ENCODE assay signal across 24 cellular contexts in the genomic region with DNA sequence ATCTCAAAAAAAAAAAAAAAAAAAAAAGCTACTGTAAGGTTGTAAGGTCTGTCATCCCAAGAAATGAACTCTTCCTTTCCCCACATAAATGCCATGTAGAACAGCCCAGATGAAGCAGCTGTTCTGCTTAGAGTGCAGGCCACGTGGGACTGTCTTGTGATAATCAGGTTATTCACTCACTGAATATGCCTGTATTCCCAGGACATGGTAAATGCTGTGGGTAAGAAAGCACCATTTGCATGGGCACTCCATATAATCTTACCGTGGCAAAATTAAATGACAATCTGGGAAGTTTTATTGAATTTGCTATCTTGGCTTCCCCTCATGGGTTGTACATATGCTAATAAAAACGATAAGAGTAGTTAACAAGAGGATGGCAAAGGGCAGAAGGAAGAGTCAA.
"Had no signal": no experiment of that assay in that cellular context is flagged by ENCODE, and none has a peak within 500 bp of the region (broad histone marks: within the 10 kb centered on the region; RNA-seq: fewer than 3 reads in every experiment).

No MANE protein-coding gene starts in this region.

- H3K36me3 ChIP-seq: heart left ventricle, neural progenitor cell, right lobe of liver, suprapubic skin, thyroid gland had no signal

- H3K4me3 ChIP-seq: dorsolateral prefrontal cortex, hepatocyte, mucosa of descending colon, neural progenitor cell, right lobe of liver, suprapubic skin, thyroid gland had no signal

- H3K27ac ChIP-seq: dorsolateral prefrontal cortex, hepatocyte, neural progenitor cell, parathyroid adenoma, right lobe of liver, suprapubic skin, thyroid gland had no signal

- ATAC-seq: heart left ventricle; left lobe of liver; mucosa of descending colon; right lobe of liver; stimulated activated naive CD8-positive, alpha-beta T cell treated with anti-CD3 and anti-CD28 coated beads, Interleukin-15, amount 100 ng/mL, for 72 hours had no signal

- H3K4me1 ChIP-seq: neural progenitor cell, parathyroid adenoma, right lobe of liver, suprapubic skin had no signal

- H3K9me3 ChIP-seq: heart left ventricle, mucosa of descending colon, right lobe of liver, suprapubic skin, thyroid gland had no signal

- H3K9me3 Mint-ChIP-seq: naive B cell; nephron; neural progenitor cell; stimulated activated naive CD8-positive, alpha-beta T cell treated with anti-CD3 and anti-CD28 coated beads, Interleukin-15, amount 100 ng/mL, for 72 hours had no signal

- H3K36me3 Mint-ChIP-seq: naive B cell, neural progenitor cell had no signal

- H3K4me3 Mint-ChIP-seq: mesothelial cell of epicardium; naive B cell; nephron; neural progenitor cell; stimulated activated naive CD8-positive, alpha-beta T cell treated with anti-CD3 and anti-CD28 coated beads, Interleukin-15, amount 100 ng/mL, for 72 hours; type B pancreatic cell had no signal

- H3K4me1 Mint-ChIP-seq: naive B cell; nephron; neural progenitor cell; stimulated activated naive CD8-positive, alpha-beta T cell treated with anti-CD3 and anti-CD28 coated beads, Interleukin-15, amount 100 ng/mL, for 72 hours had no signal

- DNase-seq: dorsolateral prefrontal cortex; effector CD4-positive, alpha-beta T cell; heart left ventricle; kidney; mesenchymal stem cell; mucosa of descending colon; naive B cell; right lobe of liver; small intestine; stimulated activated CD4-positive, alpha-beta T cell treated with anti-CD3 and anti-CD28 coated beads, Interleukin-1b, Interleukin-23, amount 100 ng/mL, for 48 hours; stimulated activated CD4-positive, alpha-beta T cell treated with anti-CD3 and anti-CD28 coated beads, Interleukin-4, amount 100 ng/mL, for 1 hour; stimulated activated CD8-positive, alpha-beta memory T cell treated with anti-CD3 and anti-CD28 coated beads, Interleukin-4, amount 100 ng/mL, for 48 hours; stimulated activated naive CD4-positive, alpha-beta T cell; stimulated activated naive CD8-positive, alpha-beta T cell treated with anti-CD3 and anti-CD28 coated beads, Interleukin-15, amount 100 ng/mL, for 72 hours; thyroid gland had no signal

- H3K27me3 Mint-ChIP-seq: progenitor cell of endocrine pancreas had no signal

- H3K27me3 ChIP-seq: dorsolateral prefrontal cortex, heart left ventricle, neural progenitor cell, right lobe of liver, suprapubic skin, thyroid gland had no signal

- H3K27ac Mint-ChIP-seq: nephron; neural progenitor cell; progenitor cell of endocrine pancreas; stimulated activated naive CD8-positive, alpha-beta T cell treated with anti-CD3 and anti-CD28 coated beads, Interleukin-15, amount 100 ng/mL, for 72 hours; type B pancreatic cell had no signal
